Comparison of ENCODE assay signal across 8 cellular contexts in the genomic region with DNA sequence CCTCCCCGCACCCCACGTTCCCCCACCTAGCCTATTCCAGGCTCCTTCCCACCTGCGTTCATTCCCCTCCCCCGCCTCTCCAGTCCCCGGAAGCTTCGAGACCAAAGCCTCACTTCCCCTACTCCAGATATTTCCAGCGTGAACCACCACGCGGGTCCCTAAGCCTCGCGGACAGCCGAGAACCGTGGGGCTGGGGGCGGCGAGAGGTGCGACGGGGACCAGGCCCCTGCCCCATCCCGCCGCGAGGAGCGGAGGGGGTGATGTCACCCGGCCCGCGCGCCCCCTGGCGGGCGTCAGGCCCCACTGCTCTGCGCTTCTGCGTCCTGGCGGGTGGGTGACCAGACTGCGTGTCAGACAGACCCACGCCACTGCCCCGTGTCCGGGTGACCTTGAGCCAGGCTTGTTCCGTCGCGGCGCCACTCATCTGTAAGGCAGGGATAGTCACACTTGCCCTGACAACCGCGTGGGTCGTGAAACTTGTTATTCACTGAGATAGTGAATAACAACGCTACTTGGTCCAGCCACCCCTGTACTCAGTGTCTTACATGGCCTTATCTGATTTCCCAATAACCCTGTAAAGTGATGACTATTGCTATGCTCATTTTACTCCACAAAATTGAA. TPM values are rescaled to one million over a fixed set of nuclear protein-coding genes. Genes with fewer than 3 reads are reported as not detected.
DNase-seq lines count a peak whose midpoint lies in the region; ATAC-seq and TF ChIP-seq lines count a peak whose summit lies in the region.

No MANE protein-coding gene starts in this region.

- POLR2A ChIA-PET in activated CD4-positive, alpha-beta T cell treated with anti-CD3 and anti-CD28 coated beads, Interleukin-2, amount 10 ng/mL, durations not matched to agents 7 days and 5 days (lab: Charles Lee) = interaction anchor here (1.3 kb wide), 1 partner anchor 9 kb away, joined by 3 read pairs; the partner anchor contains the start of gene HSP90AB1

- H3K27me3 ChIP-seq in liver (ENCODE audit: control insufficient read depth in 4 of 4, insufficient read depth in 4 of 4, low read length in 3 of 4) = no peaks in the 10 kb centered on the region

- peaks cover 4% of the 10 kb centered on the region for H3K36me3 Mint-ChIP-seq in activated CD4-positive, alpha-beta T cell treated with anti-CD3 and anti-CD28 coated beads, Interleukin-2, amount 10 ng/mL, durations not matched to agents 7 days and 5 days (ENCODE audit: low read depth)

- H3K9me3 Mint-ChIP-seq in activated CD4-positive, alpha-beta T cell treated with anti-CD3 and anti-CD28 coated beads, Interleukin-2, amount 10 ng/mL, durations not matched to agents 7 days and 5 days = no peaks in the 10 kb centered on the region

- peak overlapping the region; percentile 75 for H3K9ac ChIP-seq in liver (ENCODE audit: low read depth in 1 of 2, low read length in 2 of 2)

- H3K27ac ChIP-seq in liver (ENCODE audit: low read depth in 1 of 2, low read length in 2 of 2) = peak overlapping the region; percentile 97 to 99

- peak overlapping the region; percentile 75 for H3K4me3 Mint-ChIP-seq in activated CD4-positive, alpha-beta T cell treated with anti-CD3 and anti-CD28 coated beads, Interleukin-2, amount 10 ng/mL, durations not matched to agents 7 days and 5 days

- peak; percentile 71 to 79 for TF ChIP-seq RAD21 in liver (IDR thresholded peaks at IDR 0.05)

- ATAC-seq in HG02938 (IDR thresholded peaks at IDR 0.05; ENCODE audit: unreplicated experiment) = peak; percentile 72

- no peaks in the 10 kb centered on the region for H3K9me3 ChIP-seq in liver (ENCODE audit: control insufficient read depth in 4 of 4, low read length in 3 of 4)

- TF ChIP-seq CTCF in liver (IDR thresholded peaks at IDR 0.05; ENCODE audit: low read depth, low read length, missing input control) = peak; percentile 90

- H3K4me3 ChIP-seq in liver (ENCODE audit: low read depth in 1 of 3, low read length in 3 of 3) = peak overlapping the region; percentile 49 to 71 (median 49)

- DNase-seq in SHP77 (lab: John Stamatoyannopoulos, UW) (peak; percentile 33 to 63), SHP77 treated with DMSO at 0.1 percent for 48 hours (lab: John Stamatoyannopoulos, UW) (no peak), NCI-H2227 (lab: John Stamatoyannopoulos, UW; ENCODE audit: unreplicated experiment) (peak; percentile 82), dedifferentiated amniotic fluid mesenchymal stem cell (ENCODE audit: extremely low spot score) (peak; percentile 56)
- DNase-seq in activated CD4-positive, alpha-beta T cell treated with anti-CD3 and anti-CD28 coated beads, Interleukin-2, amount 10 ng/mL, durations not matched to agents 7 days and 5 days = peak; percentile 77
- DNase-seq in stimulated activated CD4-positive, alpha-beta T cell treated with anti-CD3 and anti-CD28 coated beads, Interleukin-4, amount 100 ng/mL, for 24 hours = peak; percentile 80

- 1% methylated on average over 42 of the region's 42 CpGs for WGBS in liver

- H3K27me3 Mint-ChIP-seq in activated CD4-positive, alpha-beta T cell treated with anti-CD3 and anti-CD28 coated beads, Interleukin-2, amount 10 ng/mL, durations not matched to agents 7 days and 5 days = no peaks in the 10 kb centered on the region

- no peaks in the 10 kb centered on the region for H3K36me3 ChIP-seq in liver (ENCODE audit: control insufficient read depth in 4 of 4, insufficient read depth in 3 of 4, low read depth in 1 of 4, low read length in 3 of 4)

- CTCF ChIA-PET in activated CD4-positive, alpha-beta T cell treated with anti-CD3 and anti-CD28 coated beads, Interleukin-2, amount 10 ng/mL, durations not matched to agents 7 days and 5 days (lab: Charles Lee) = interaction anchor here (0.6 to 2.1 kb wide), 12 partner anchors 10 to 104 kb away, joined by 3 to 19 read pairs (median 4); partner anchors contain the start of genes AARS2, HSP90AB1, SLC29A1 and TMEM151B

- peak overlapping the region; percentile 95 for H3K27ac Mint-ChIP-seq in activated CD4-positive, alpha-beta T cell treated with anti-CD3 and anti-CD28 coated beads, Interleukin-2, amount 10 ng/mL, durations not matched to agents 7 days and 5 days

- peaks cover 16 to 41% (median 35%) of the 10 kb centered on the region in 4 donors for H3K4me1 ChIP-seq in liver (ENCODE audit: control insufficient read depth in 4 of 4, insufficient read depth in 4 of 4, low read length in 3 of 4)

- H3K4me1 Mint-ChIP-seq in activated CD4-positive, alpha-beta T cell treated with anti-CD3 and anti-CD28 coated beads, Interleukin-2, amount 10 ng/mL, durations not matched to agents 7 days and 5 days = peaks cover 28% of the 10 kb centered on the region

TF ChIP-seq in liver, 16 proteins besides CTCF, POLR2A, EP300 and RAD21 (continues in another document):
- TF ChIP-seq, protein P1, sequence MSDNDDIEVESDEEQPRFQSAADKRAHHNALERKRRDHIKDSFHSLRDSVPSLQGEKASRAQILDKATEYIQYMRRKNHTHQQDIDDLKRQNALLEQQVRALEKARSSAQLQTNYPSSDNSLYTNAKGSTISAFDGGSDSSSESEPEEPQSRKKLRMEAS (IDR thresholded peaks at IDR 0.05) = no peak
- TF ChIP-seq ZBTB33 (IDR thresholded peaks at IDR 0.05) (no peak), GABPA (IDR thresholded peaks at IDR 0.05 in 1 of 2, conservative IDR thresholded peaks at IDR 0.05 in 1 of 2) (no peak), HNF4A (conservative IDR thresholded peaks at IDR 0.05) (no peak), NR2F2 (IDR thresholded peaks at IDR 0.05) (no peak), ATF3 (IDR thresholded peaks at IDR 0.05) (no peak), EGR1 (IDR thresholded peaks at IDR 0.05; ENCODE audit: low read depth in 2 of 2) (no peak), FOXA2 (IDR thresholded peaks at IDR 0.05) (no peak), JUND (IDR thresholded peaks at IDR 0.05) (no peak), SP1 (IDR thresholded peaks at IDR 0.05) (no peak), TAF1 (conservative IDR thresholded peaks at IDR 0.05) (no peak), YY1 (IDR thresholded peaks at IDR 0.05) (no peak), HNF4G (IDR thresholded peaks at IDR 0.05) (no peak), RXRA (IDR thresholded peaks at IDR 0.05) (no peak), FOXA1 (IDR thresholded peaks at IDR 0.05) (no peak)

RNA-seq across cellular contexts. Expression of gene HSP90AB1, which starts 9.0 kb away (rescaled TPM):
- total RNA-seq in activated CD4-positive, alpha-beta T cell treated with anti-CD3 and anti-CD28 coated beads, Interleukin-2, amount 10 ng/mL, durations not matched to agents 7 days and 5 days = 100 to 1,000 TPM; 522 to 571 TPM
- total RNA-seq in liver = 100 to 1,000 TPM; 170 to 281 TPM
- polyA plus RNA-seq in liver = 100 to 1,000 TPM; 129 to 235 TPM

RNA-seq across cellular contexts. Expression of gene SLC29A1, which starts 14.5 kb away (rescaled TPM):
- total RNA-seq in activated CD4-positive, alpha-beta T cell treated with anti-CD3 and anti-CD28 coated beads, Interleukin-2, amount 10 ng/mL, durations not matched to agents 7 days and 5 days = 10 to 100 TPM; 38.5 to 46.9 TPM
- 10 to 100 TPM; 15.8 to 67.2 TPM for total RNA-seq in liver
- polyA plus RNA-seq in liver = 10 to 100 TPM; 15.1 to 17.5 TPM

RNA-seq across cellular contexts. Expression of gene SLC35B2, which starts 19.4 kb away (rescaled TPM):
- total RNA-seq in activated CD4-positive, alpha-beta T cell treated with anti-CD3 and anti-CD28 coated beads, Interleukin-2, amount 10 ng/mL, durations not matched to agents 7 days and 5 days = 10 to 100 TPM; 29.5 to 30.1 TPM
- 10 to 100 TPM; 19.8 to 22.4 TPM for total RNA-seq in liver
- polyA plus RNA-seq in liver = 10 to 100 TPM; 18.9 to 27.0 TPM

RNA-seq across cellular contexts. Expression of gene MYMX, which starts 21.2 kb away (rescaled TPM):
- total RNA-seq in activated CD4-positive, alpha-beta T cell treated with anti-CD3 and anti-CD28 coated beads, Interleukin-2, amount 10 ng/mL, durations not matched to agents 7 days and 5 days = not detected
- not detected for total RNA-seq in liver
- polyA plus RNA-seq in liver = under 1 TPM in 1 of 2 donors, not detected in 1; 0.14 TPM

RNA-seq across cellular contexts. Expression of gene NFKBIE, which starts 27.4 kb away (rescaled TPM):
- 10 to 100 TPM; 14.7 to 15.3 TPM for total RNA-seq in activated CD4-positive, alpha-beta T cell treated with anti-CD3 and anti-CD28 coated beads, Interleukin-2, amount 10 ng/mL, durations not matched to agents 7 days and 5 days
- 1 to 10 TPM; 4.9 TPM for total RNA-seq in liver
- polyA plus RNA-seq in liver = 1 to 10 TPM; 3.7 to 4.6 TPM
